ENCODE assay signal across 8 cellular contexts in genomic region chr19:10291554-10292205, GRCh38. TPM values are rescaled to one million over a fixed set of nuclear protein-coding genes. Genes with fewer than 3 reads are reported as not detected.
DNase-seq lines count a peak whose midpoint lies in the region; ATAC-seq lines count a peak whose summit lies in the region.

No MANE protein-coding gene starts in this region.

- no peak for ATAC-seq in activated CD8-positive, alpha-beta T cell treated with anti-CD3 and anti-CD28 coated beads, Interleukin-2, amount 10 ng/mL, durations not matched to agents 7 days and 5 days

- H3K9me3 ChIP-seq in stomach smooth muscle (ENCODE audit: control insufficient read depth in 2 of 2, low read length in 2 of 2) = no peaks in the 10 kb centered on the region

- no peaks in the 10 kb centered on the region for H3K9me3 Mint-ChIP-seq in T-helper 1 cell treated with Interleukin-12 subunit alpha and Interleukin-12 subunit beta and Interleukin-4 antibody, amounts not matched to agents 30 μg/mL and 1 μg/mL, for 36 hours
- no peaks in the 10 kb centered on the region for H3K9me3 Mint-ChIP-seq in activated CD8-positive, alpha-beta T cell treated with anti-CD3 and anti-CD28 coated beads, Interleukin-2, amount 10 ng/mL, durations not matched to agents 7 days and 5 days (ENCODE audit: insufficient read depth)
- H3K9me3 Mint-ChIP-seq in immature natural killer cell = peaks cover 0 to 3% (median 0%) of the 10 kb centered on the region in 6 donors

- POLR2A ChIA-PET in activated CD8-positive, alpha-beta T cell treated with anti-CD3 and anti-CD28 coated beads, Interleukin-2, amount 10 ng/mL, durations not matched to agents 7 days and 5 days (lab: Charles Lee) = interaction anchor here (1.5 to 1.6 kb wide), 3 partner anchors 21 to 89 kb away, joined by 5 to 10 read pairs (median 9); partner anchors contain the start of genes ICAM1, RAVER1 and TYK2

- H3K27me3 Mint-ChIP-seq in T-helper 1 cell treated with Interleukin-12 subunit alpha and Interleukin-12 subunit beta and Interleukin-4 antibody, amounts not matched to agents 30 μg/mL and 1 μg/mL, for 36 hours (ENCODE audit: low read depth) = peaks cover 82% of the 10 kb centered on the region
- peaks cover 76% of the 10 kb centered on the region for H3K27me3 Mint-ChIP-seq in activated CD8-positive, alpha-beta T cell treated with anti-CD3 and anti-CD28 coated beads, Interleukin-2, amount 10 ng/mL, durations not matched to agents 7 days and 5 days (ENCODE audit: low read depth)
- peaks cover 54 to 76% (median 59%) of the 10 kb centered on the region in 3 donors for H3K27me3 Mint-ChIP-seq in immature natural killer cell (ENCODE audit: low read depth in 3 of 3)

- peak overlapping the region; percentile 55 to 67 for H3K4me3 ChIP-seq in stomach smooth muscle (ENCODE audit: low read length in 2 of 2)

- H3K27me3 ChIP-seq in stomach smooth muscle (ENCODE audit: control insufficient read depth in 1 of 2, insufficient read depth in 2 of 2, low read length in 2 of 2) = peaks cover 78 to 98% of the 10 kb centered on the region in 2 donors

- peak overlapping the region; percentile 59 for H3K27ac Mint-ChIP-seq in T-helper 1 cell treated with Interleukin-12 subunit alpha and Interleukin-12 subunit beta and Interleukin-4 antibody, amounts not matched to agents 30 μg/mL and 1 μg/mL, for 36 hours
- H3K27ac Mint-ChIP-seq in activated CD8-positive, alpha-beta T cell treated with anti-CD3 and anti-CD28 coated beads, Interleukin-2, amount 10 ng/mL, durations not matched to agents 7 days and 5 days = peak overlapping the region; percentile 70
- H3K27ac Mint-ChIP-seq in immature natural killer cell = peak overlapping the region in 4 of 6 donors; percentile 39 to 73 (median 56)

- peaks cover 1% of the 10 kb centered on the region for H3K36me3 Mint-ChIP-seq in T-helper 1 cell treated with Interleukin-12 subunit alpha and Interleukin-12 subunit beta and Interleukin-4 antibody, amounts not matched to agents 30 μg/mL and 1 μg/mL, for 36 hours (ENCODE audit: low read depth)
- H3K36me3 Mint-ChIP-seq in activated CD8-positive, alpha-beta T cell treated with anti-CD3 and anti-CD28 coated beads, Interleukin-2, amount 10 ng/mL, durations not matched to agents 7 days and 5 days (ENCODE audit: low read depth) = peaks cover 7% of the 10 kb centered on the region
- no peaks in the 10 kb centered on the region for H3K36me3 Mint-ChIP-seq in immature natural killer cell

- no peak overlapping the region for H3K27ac ChIP-seq in stomach smooth muscle (ENCODE audit: low read length)

- peaks cover 55% of the 10 kb centered on the region for H3K4me1 ChIP-seq in stomach smooth muscle (ENCODE audit: control insufficient read depth, insufficient read depth, low read length)

- no peak overlapping the region for H3K9ac ChIP-seq in stomach smooth muscle (ENCODE audit: low read length in 2 of 2)

- DNase-seq in T-helper 1 cell = no peak
- peak; percentile 25 for DNase-seq in activated CD8-positive, alpha-beta T cell treated with anti-CD3 and anti-CD28 coated beads, Interleukin-2, amount 10 ng/mL, durations not matched to agents 7 days and 5 days
- DNase-seq in immature natural killer cell = peak in 1 of 3 donors; percentile 17
- DNase-seq in dedifferentiated amniotic fluid mesenchymal stem cell (ENCODE audit: extremely low spot score) = no peak
- DNase-seq in DMS 273 (lab: John Stamatoyannopoulos, UW; ENCODE audit: unreplicated experiment) = no peak
- no peak for DNase-seq in NCI-H526 (lab: John Stamatoyannopoulos, UW)

- H3K4me1 Mint-ChIP-seq in T-helper 1 cell treated with Interleukin-12 subunit alpha and Interleukin-12 subunit beta and Interleukin-4 antibody, amounts not matched to agents 30 μg/mL and 1 μg/mL, for 36 hours (ENCODE audit: low read depth) = peaks cover 42% of the 10 kb centered on the region
- peaks cover 86% of the 10 kb centered on the region for H3K4me1 Mint-ChIP-seq in activated CD8-positive, alpha-beta T cell treated with anti-CD3 and anti-CD28 coated beads, Interleukin-2, amount 10 ng/mL, durations not matched to agents 7 days and 5 days (ENCODE audit: low read depth)
- peaks cover 71% of the 10 kb centered on the region in 2 donors for H3K4me1 Mint-ChIP-seq in immature natural killer cell

- CTCF ChIA-PET in activated CD8-positive, alpha-beta T cell treated with anti-CD3 and anti-CD28 coated beads, Interleukin-2, amount 10 ng/mL, durations not matched to agents 7 days and 5 days (lab: Charles Lee) = interaction anchor here (0.9 to 1.7 kb wide), 4 partner anchors 21 to 97 kb away, joined by 3 to 8 read pairs (median 7); partner anchors contain the start of gene ICAM1

- H3K36me3 ChIP-seq in stomach smooth muscle (ENCODE audit: control insufficient read depth in 2 of 2, insufficient read depth in 2 of 2, low read length in 2 of 2) = no peaks in the 10 kb centered on the region

- peak overlapping the region; percentile 81 for H3K4me3 Mint-ChIP-seq in T-helper 1 cell treated with Interleukin-12 subunit alpha and Interleukin-12 subunit beta and Interleukin-4 antibody, amounts not matched to agents 30 μg/mL and 1 μg/mL, for 36 hours
- peak overlapping the region; percentile 73 for H3K4me3 Mint-ChIP-seq in activated CD8-positive, alpha-beta T cell treated with anti-CD3 and anti-CD28 coated beads, Interleukin-2, amount 10 ng/mL, durations not matched to agents 7 days and 5 days
- peak overlapping the region; percentile 83 to 90 (median 85) for H3K4me3 Mint-ChIP-seq in immature natural killer cell

RNA-seq across cellular contexts. Expression of gene ICAM5, which starts 1.9 kb away (rescaled TPM):
- total RNA-seq in activated CD8-positive, alpha-beta T cell treated with anti-CD3 and anti-CD28 coated beads, Interleukin-2, amount 10 ng/mL, durations not matched to agents 7 days and 5 days = under 1 TPM; 0.29 to 0.57 TPM
- polyA plus RNA-seq in immature natural killer cell = not detected

RNA-seq across cellular contexts. Expression of gene ICAM4, which starts 4.9 kb away (rescaled TPM):
- 1 to 10 TPM in 1 of 2 experiments, under 1 TPM in 1; 0.99 to 1.1 TPM for total RNA-seq in activated CD8-positive, alpha-beta T cell treated with anti-CD3 and anti-CD28 coated beads, Interleukin-2, amount 10 ng/mL, durations not matched to agents 7 days and 5 days
- polyA plus RNA-seq in immature natural killer cell = 1 to 10 TPM in 1 of 3 donors, under 1 TPM in 1, not detected in 1; 0.63 to 1.1 TPM

RNA-seq across cellular contexts. Expression of gene ZGLP1, which starts 17.9 kb away (rescaled TPM):
- 1 to 10 TPM; 3.4 to 3.8 TPM for total RNA-seq in activated CD8-positive, alpha-beta T cell treated with anti-CD3 and anti-CD28 coated beads, Interleukin-2, amount 10 ng/mL, durations not matched to agents 7 days and 5 days
- 1 to 10 TPM in 1 of 3 donors, under 1 TPM in 1, not detected in 1; 0.48 to 1.9 TPM for polyA plus RNA-seq in immature natural killer cell

RNA-seq across cellular contexts. Expression of gene ICAM1, which starts 20.8 kb away (rescaled TPM):
- 10 to 100 TPM; 10.7 to 11.1 TPM for total RNA-seq in activated CD8-positive, alpha-beta T cell treated with anti-CD3 and anti-CD28 coated beads, Interleukin-2, amount 10 ng/mL, durations not matched to agents 7 days and 5 days
- 10 to 100 TPM in 2 of 3 donors, 1 to 10 TPM in 1; 9.9 to 18.4 (median 18.0) TPM for polyA plus RNA-seq in immature natural killer cell

RNA-seq across cellular contexts. Expression of gene FDX2, which starts 24.1 kb away (rescaled TPM):
- 1 to 10 TPM; 8.2 to 9.4 TPM for total RNA-seq in activated CD8-positive, alpha-beta T cell treated with anti-CD3 and anti-CD28 coated beads, Interleukin-2, amount 10 ng/mL, durations not matched to agents 7 days and 5 days
- polyA plus RNA-seq in immature natural killer cell = 10 to 100 TPM; 12.5 to 17.8 (median 16.6) TPM
